In genomic region chr3:47475570-47476329, GRCh38 we compare ENCODE assay signal across 1 cellular context.
TF ChIP-seq lines count a peak whose summit lies in the region.

Gene SCAP (minus strand): TSS chr3:47475941. CDS start chr3:47442993, 32,948 bp downstream.

TF ChIP-seq in K562, 482 proteins besides CTCF, POLR2A, EP300 and RAD21 (continued from another document and continues in another):
- TF ChIP-seq RNF219 (CRISPR knock-in tag; IDR thresholded peaks at IDR 0.05) (no peak), ZNF79 (CRISPR knock-in tag; IDR thresholded peaks at IDR 0.05; ENCODE audit: low read depth) (no peak; the same call in 1 of the 2 replicates), STAT6 (CRISPR knock-in tag; IDR thresholded peaks at IDR 0.05) (peak; percentile 80; the same call in 1 of the 2 replicates), SLC30A9 (CRISPR knock-in tag; IDR thresholded peaks at IDR 0.05) (0 out of 2 replicates have a peak, but pooled peaks have one; percentile 71), HDAC2 (IDR thresholded peaks at IDR 0.05) (peak; percentile 65), ILK (tag; IDR thresholded peaks at IDR 0.05; ENCODE audit: borderline replicate concordance, low read depth) (no peak), POLR2G (IDR thresholded peaks at IDR 0.05; ENCODE audit: low read depth, low read length) (peak; percentile 90), SETDB1 (IDR thresholded peaks at IDR 0.05; ENCODE audit: low read length) (no peak), ZFP91 (CRISPR knock-in tag; IDR thresholded peaks at IDR 0.05) (no peak), RB1 (IDR thresholded peaks at IDR 0.05; ENCODE audit: low read depth) (peak; percentile 96), HNRNPH1 (optimal IDR thresholded peaks at IDR 0.05; ENCODE audit: low read depth, low read length) (no peak), ZNF586 (CRISPR knock-in tag; conservative IDR thresholded peaks at IDR 0.05) (no peak), NEUROD1 (IDR thresholded peaks at IDR 0.05; ENCODE audit: borderline replicate concordance, low read depth, low read length, partially characterized antibody) (peak; percentile 86), SOX6 (IDR thresholded peaks at IDR 0.05) (peak; percentile 77; the same call in 1 of the 2 replicates), TRIM25 (IDR thresholded peaks at IDR 0.05; ENCODE audit: borderline replicate concordance) (no peak), NFATC3 (IDR thresholded peaks at IDR 0.05) (no peak), ZNF778 (CRISPR knock-in tag; IDR thresholded peaks at IDR 0.05) (no peak), CHD1 (IDR thresholded peaks at IDR 0.05; ENCODE audit: low read length) (no peak), NBN (IDR thresholded peaks at IDR 0.05; ENCODE audit: low read depth) (peak; percentile 77), BRD4 (IDR thresholded peaks at IDR 0.05) (no peak), PYGO2 (tag; IDR thresholded peaks at IDR 0.05) (no peak), ZNF280A (IDR thresholded peaks at IDR 0.05; ENCODE audit: low read depth, partially characterized antibody) (no peak), ZNF354B (CRISPR knock-in tag; IDR thresholded peaks at IDR 0.05) (no peak), FOSL1 (tag; conservative IDR thresholded peaks at IDR 0.05) (peak; percentile 48; the same call in 1 of the 2 replicates), ZNF143 (CRISPR knock-in tag; IDR thresholded peaks at IDR 0.05) (no peak; the same call in 1 of the 2 replicates)
- TF ChIP-seq, protein P1, sequence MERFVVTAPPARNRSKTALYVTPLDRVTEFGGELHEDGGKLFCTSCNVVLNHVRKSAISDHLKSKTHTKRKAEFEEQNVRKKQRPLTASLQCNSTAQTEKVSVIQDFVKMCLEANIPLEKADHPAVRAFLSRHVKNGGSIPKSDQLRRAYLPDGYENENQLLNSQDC (CRISPR knock-in tag; IDR thresholded peaks at IDR 0.05), result peak; percentile 89; the same call in 1 of the 2 replicates
- TF ChIP-seq, protein P2, sequence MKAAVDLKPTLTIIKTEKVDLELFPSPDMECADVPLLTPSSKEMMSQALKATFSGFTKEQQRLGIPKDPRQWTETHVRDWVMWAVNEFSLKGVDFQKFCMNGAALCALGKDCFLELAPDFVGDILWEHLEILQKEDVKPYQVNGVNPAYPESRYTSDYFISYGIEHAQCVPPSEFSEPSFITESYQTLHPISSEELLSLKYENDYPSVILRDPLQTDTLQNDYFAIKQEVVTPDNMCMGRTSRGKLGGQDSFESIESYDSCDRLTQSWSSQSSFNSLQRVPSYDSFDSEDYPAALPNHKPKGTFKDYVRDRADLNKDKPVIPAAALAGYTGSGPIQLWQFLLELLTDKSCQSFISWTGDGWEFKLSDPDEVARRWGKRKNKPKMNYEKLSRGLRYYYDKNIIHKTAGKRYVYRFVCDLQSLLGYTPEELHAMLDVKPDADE (conservative IDR thresholded peaks at IDR 0.05; ENCODE audit: control insufficient read depth, low read depth, low read length), result peak; percentile 89
- TF ChIP-seq, protein P3, sequence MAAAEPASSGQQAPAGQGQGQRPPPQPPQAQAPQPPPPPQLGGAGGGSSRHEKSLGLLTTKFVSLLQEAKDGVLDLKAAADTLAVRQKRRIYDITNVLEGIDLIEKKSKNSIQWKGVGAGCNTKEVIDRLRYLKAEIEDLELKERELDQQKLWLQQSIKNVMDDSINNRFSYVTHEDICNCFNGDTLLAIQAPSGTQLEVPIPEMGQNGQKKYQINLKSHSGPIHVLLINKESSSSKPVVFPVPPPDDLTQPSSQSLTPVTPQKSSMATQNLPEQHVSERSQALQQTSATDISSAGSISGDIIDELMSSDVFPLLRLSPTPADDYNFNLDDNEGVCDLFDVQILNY (CRISPR knock-in tag; IDR thresholded peaks at IDR 0.05), result no peak
- TF ChIP-seq, protein P4, sequence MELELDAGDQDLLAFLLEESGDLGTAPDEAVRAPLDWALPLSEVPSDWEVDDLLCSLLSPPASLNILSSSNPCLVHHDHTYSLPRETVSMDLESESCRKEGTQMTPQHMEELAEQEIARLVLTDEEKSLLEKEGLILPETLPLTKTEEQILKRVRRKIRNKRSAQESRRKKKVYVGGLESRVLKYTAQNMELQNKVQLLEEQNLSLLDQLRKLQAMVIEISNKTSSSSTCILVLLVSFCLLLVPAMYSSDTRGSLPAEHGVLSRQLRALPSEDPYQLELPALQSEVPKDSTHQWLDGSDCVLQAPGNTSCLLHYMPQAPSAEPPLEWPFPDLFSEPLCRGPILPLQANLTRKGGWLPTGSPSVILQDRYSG (tag; conservative IDR thresholded peaks at IDR 0.05; ENCODE audit: low read depth), result no peak; the same call in 1 of the 2 replicates
- TF ChIP-seq, protein P5, sequence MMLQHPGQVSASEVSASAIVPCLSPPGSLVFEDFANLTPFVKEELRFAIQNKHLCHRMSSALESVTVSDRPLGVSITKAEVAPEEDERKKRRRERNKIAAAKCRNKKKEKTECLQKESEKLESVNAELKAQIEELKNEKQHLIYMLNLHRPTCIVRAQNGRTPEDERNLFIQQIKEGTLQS (IDR thresholded peaks at IDR 0.05), result no peak
- TF ChIP-seq, protein P5 (CRISPR knock-in tag; conservative IDR thresholded peaks at IDR 0.05), result peak; percentile 72; the same call in 1 of the 2 replicates
- TF ChIP-seq, protein P6, sequence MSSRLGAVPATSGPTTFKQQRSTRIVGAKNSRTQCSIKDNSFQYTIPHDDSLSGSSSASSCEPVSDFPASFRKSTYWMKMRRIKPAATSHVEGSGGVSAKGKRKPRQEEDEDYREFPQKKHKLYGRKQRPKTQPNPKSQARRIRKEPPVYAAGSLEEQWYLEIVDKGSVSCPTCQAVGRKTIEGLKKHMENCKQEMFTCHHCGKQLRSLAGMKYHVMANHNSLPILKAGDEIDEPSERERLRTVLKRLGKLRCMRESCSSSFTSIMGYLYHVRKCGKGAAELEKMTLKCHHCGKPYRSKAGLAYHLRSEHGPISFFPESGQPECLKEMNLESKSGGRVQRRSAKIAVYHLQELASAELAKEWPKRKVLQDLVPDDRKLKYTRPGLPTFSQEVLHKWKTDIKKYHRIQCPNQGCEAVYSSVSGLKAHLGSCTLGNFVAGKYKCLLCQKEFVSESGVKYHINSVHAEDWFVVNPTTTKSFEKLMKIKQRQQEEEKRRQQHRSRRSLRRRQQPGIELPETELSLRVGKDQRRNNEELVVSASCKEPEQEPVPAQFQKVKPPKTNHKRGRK (tag; IDR thresholded peaks at IDR 0.05), result no peak
- TF ChIP-seq, protein P7, sequence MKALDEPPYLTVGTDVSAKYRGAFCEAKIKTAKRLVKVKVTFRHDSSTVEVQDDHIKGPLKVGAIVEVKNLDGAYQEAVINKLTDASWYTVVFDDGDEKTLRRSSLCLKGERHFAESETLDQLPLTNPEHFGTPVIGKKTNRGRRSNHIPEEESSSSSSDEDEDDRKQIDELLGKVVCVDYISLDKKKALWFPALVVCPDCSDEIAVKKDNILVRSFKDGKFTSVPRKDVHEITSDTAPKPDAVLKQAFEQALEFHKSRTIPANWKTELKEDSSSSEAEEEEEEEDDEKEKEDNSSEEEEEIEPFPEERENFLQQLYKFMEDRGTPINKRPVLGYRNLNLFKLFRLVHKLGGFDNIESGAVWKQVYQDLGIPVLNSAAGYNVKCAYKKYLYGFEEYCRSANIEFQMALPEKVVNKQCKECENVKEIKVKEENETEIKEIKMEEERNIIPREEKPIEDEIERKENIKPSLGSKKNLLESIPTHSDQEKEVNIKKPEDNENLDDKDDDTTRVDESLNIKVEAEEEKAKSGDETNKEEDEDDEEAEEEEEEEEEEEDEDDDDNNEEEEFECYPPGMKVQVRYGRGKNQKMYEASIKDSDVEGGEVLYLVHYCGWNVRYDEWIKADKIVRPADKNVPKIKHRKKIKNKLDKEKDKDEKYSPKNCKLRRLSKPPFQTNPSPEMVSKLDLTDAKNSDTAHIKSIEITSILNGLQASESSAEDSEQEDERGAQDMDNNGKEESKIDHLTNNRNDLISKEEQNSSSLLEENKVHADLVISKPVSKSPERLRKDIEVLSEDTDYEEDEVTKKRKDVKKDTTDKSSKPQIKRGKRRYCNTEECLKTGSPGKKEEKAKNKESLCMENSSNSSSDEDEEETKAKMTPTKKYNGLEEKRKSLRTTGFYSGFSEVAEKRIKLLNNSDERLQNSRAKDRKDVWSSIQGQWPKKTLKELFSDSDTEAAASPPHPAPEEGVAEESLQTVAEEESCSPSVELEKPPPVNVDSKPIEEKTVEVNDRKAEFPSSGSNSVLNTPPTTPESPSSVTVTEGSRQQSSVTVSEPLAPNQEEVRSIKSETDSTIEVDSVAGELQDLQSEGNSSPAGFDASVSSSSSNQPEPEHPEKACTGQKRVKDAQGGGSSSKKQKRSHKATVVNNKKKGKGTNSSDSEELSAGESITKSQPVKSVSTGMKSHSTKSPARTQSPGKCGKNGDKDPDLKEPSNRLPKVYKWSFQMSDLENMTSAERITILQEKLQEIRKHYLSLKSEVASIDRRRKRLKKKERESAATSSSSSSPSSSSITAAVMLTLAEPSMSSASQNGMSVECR (CRISPR knock-in tag; IDR thresholded peaks at IDR 0.05), result peak; percentile 99
- TF ChIP-seq, protein P8, sequence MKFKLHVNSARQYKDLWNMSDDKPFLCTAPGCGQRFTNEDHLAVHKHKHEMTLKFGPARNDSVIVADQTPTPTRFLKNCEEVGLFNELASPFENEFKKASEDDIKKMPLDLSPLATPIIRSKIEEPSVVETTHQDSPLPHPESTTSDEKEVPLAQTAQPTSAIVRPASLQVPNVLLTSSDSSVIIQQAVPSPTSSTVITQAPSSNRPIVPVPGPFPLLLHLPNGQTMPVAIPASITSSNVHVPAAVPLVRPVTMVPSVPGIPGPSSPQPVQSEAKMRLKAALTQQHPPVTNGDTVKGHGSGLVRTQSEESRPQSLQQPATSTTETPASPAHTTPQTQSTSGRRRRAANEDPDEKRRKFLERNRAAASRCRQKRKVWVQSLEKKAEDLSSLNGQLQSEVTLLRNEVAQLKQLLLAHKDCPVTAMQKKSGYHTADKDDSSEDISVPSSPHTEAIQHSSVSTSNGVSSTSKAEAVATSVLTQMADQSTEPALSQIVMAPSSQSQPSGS (CRISPR knock-in tag; IDR thresholded peaks at IDR 0.05), result no peak
